In the genomic region with DNA sequence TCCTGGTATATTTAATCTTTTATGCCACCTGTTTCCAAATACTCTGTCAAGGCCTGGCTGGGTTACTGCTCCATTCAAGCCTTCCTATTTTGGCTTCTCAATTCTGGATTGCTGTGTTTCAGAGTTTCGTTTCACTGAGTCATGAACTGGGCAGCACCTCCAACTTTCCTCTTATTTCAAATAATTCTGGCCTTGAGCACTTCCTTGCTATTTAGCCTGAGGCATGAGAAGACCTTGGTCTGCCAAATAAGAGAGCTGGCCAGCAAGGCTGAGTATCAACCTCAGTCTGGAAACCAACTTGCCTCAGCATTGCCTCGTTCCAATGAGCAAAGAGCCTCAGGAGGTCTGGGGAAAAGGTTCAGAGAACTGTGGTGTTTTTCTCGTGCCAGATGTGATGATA, we compare ENCODE assay signal across 11 cellular contexts.
A peak's percentile ranks its signal among the peaks of the same experiment; 100 is the strongest.
DNase-seq lines count a peak whose midpoint lies in the region; ATAC-seq, FAIRE-seq and TF ChIP-seq lines count a peak whose summit lies in the region.
"Had no signal": no experiment of that assay in that cellular context is flagged by ENCODE, and none has a peak within 500 bp of the region (broad histone marks: within the 10 kb centered on the region; RNA-seq: fewer than 3 reads in every experiment).

No MANE protein-coding gene starts in this region.

- H3K4me1 ChIP-seq in astrocyte (ENCODE audit: insufficient read depth, low read length) (no peaks in the 10 kb centered on the region), heart right ventricle (peaks cover 0 to 13% (median 0%) of the 10 kb centered on the region in 9 donors), stomach smooth muscle (ENCODE audit: control insufficient read depth, insufficient read depth, low read length) (no peaks in the 10 kb centered on the region)

- H3K9ac ChIP-seq in astrocyte (ENCODE audit: low read length): no peak overlapping the region
- H3K9ac ChIP-seq in stomach smooth muscle (ENCODE audit: low read length in 2 of 2): no peak overlapping the region

- no peak overlapping the region for H3K4me3 ChIP-seq in astrocyte (ENCODE audit: insufficient read depth, low read depth, low read length)
- H3K4me3 ChIP-seq in heart right ventricle: no peak overlapping the region
- no peak overlapping the region for H3K4me3 ChIP-seq in stomach smooth muscle (ENCODE audit: low read length in 2 of 2)

- H3K27me3 Mint-ChIP-seq in astrocyte (ENCODE audit: low read depth, unreplicated experiment): no peaks in the 10 kb centered on the region

- no peak overlapping the region for H3K27ac ChIP-seq in astrocyte (ENCODE audit: low read depth, low read length)
- no peak overlapping the region for H3K27ac ChIP-seq in heart right ventricle
- H3K27ac ChIP-seq in stomach smooth muscle (ENCODE audit: low read length): peak overlapping the region; percentile 26

- H3K9me3 ChIP-seq in astrocyte (ENCODE audit: insufficient read depth, low read depth, low read length): no peaks in the 10 kb centered on the region
- H3K9me3 ChIP-seq in heart right ventricle: peaks cover 0 to 30% (median 7%) of the 10 kb centered on the region in 11 donors
- no peaks in the 10 kb centered on the region for H3K9me3 ChIP-seq in stomach smooth muscle (ENCODE audit: control insufficient read depth in 2 of 2, low read length in 2 of 2)

- no peaks in the 10 kb centered on the region for H3K36me3 ChIP-seq in astrocyte (ENCODE audit: insufficient read depth, low read length)
- no peaks in the 10 kb centered on the region for H3K36me3 ChIP-seq in heart right ventricle
- no peaks in the 10 kb centered on the region for H3K36me3 ChIP-seq in stomach smooth muscle (ENCODE audit: control insufficient read depth in 2 of 2, insufficient read depth in 2 of 2, low read length in 2 of 2)

- H3K9me3 Mint-ChIP-seq in astrocyte (ENCODE audit: unreplicated experiment): peaks cover 1% of the 10 kb centered on the region

- H3K4me3 Mint-ChIP-seq in astrocyte (ENCODE audit: unreplicated experiment): no peak overlapping the region

- no peak for FAIRE-seq in astrocyte (lab: Jason Lieb, UNC)

- H4K20me1 ChIP-seq in astrocyte (ENCODE audit: insufficient read depth, low read length): no peaks in the 10 kb centered on the region

- TF ChIP-seq CTCF in astrocyte (IDR thresholded peaks at IDR 0.05; ENCODE audit: insufficient read depth, low read depth, low read length): no peak
- no peak for TF ChIP-seq CTCF in heart right ventricle (IDR thresholded peaks at IDR 0.05)

- no peak overlapping the region for H2AFZ ChIP-seq in astrocyte (ENCODE audit: low read depth, low read length)

- no peaks in the 10 kb centered on the region for H3K36me3 Mint-ChIP-seq in astrocyte (ENCODE audit: low read depth, unreplicated experiment)

- H3K27ac Mint-ChIP-seq in astrocyte (ENCODE audit: unreplicated experiment): no peak overlapping the region

- ATAC-seq in heart right ventricle (peak; percentile 38 to 97 (median 76)), HG02588 (IDR thresholded peaks at IDR 0.05; ENCODE audit: unreplicated experiment) (no peak)

- no peaks in the 10 kb centered on the region for H3K27me3 ChIP-seq in astrocyte (ENCODE audit: insufficient read depth, low read length)
- H3K27me3 ChIP-seq in heart right ventricle: no peaks in the 10 kb centered on the region
- H3K27me3 ChIP-seq in stomach smooth muscle (ENCODE audit: control insufficient read depth in 1 of 2, insufficient read depth in 2 of 2, low read length in 2 of 2): no peaks in the 10 kb centered on the region

- no peaks in the 10 kb centered on the region for H3K79me2 ChIP-seq in astrocyte (ENCODE audit: insufficient read depth, low read length)

- 52 to 56% methylated on average over 3 of the region's 3 CpGs for WGBS in heart right ventricle, 2 donors

- H3K4me1 Mint-ChIP-seq in astrocyte (ENCODE audit: low read depth, unreplicated experiment): peaks cover 4% of the 10 kb centered on the region

- intact Hi-C loops in heart right ventricle (cut with DNase I): no loop called here

- peak; percentile 16 for DNase-seq in HT1080 (ENCODE audit: low read depth)
- DNase-seq in astrocyte (ENCODE audit: low read depth): peak; percentile 80
- DNase-seq in heart right ventricle: peak in 1 of 2 donors; percentile 33
- no peak for DNase-seq in D341Med (ENCODE audit: low spot score)
- DNase-seq in hippocampal formation (lab: John Stamatoyannopoulos, UW): no peak
- no peak for DNase-seq in NCI-H2029 (lab: John Stamatoyannopoulos, UW)
- DNase-seq: KG1, mesendoderm, T-helper 2 cell had no signal

- no peak overlapping the region for H3K4me2 ChIP-seq in astrocyte (ENCODE audit: low read length)

Comparison
In these comparisons a context has a peak if more than half of its experiments do, and no peak if none do; other contexts are left out.
1. DNase-seq: peak in HT1080 (single experiment) and astrocyte (single experiment); none in D341Med (single experiment), hippocampal formation (0 of 2) and NCI-H2029 (single experiment).